8 cellular contexts compared by ENCODE assay signal in genomic region chr7:17640730-17641377, GRCh38.
A peak's percentile ranks its signal among the peaks of the same experiment; 100 is the strongest.
DNase-seq lines count a peak whose midpoint lies in the region; ATAC-seq and TF ChIP-seq lines count a peak whose summit lies in the region.

No MANE protein-coding gene starts in this region.

- no peaks in the 10 kb centered on the region for H3K27me3 ChIP-seq in DND-41 (ENCODE audit: insufficient read depth, low read length, poor library complexity)
- no peaks in the 10 kb centered on the region for H3K27me3 ChIP-seq in esophagus muscularis mucosa
- no peaks in the 10 kb centered on the region for H3K27me3 ChIP-seq in MG63

- TF ChIP-seq CTCF in DND-41 (IDR thresholded peaks at IDR 0.05; ENCODE audit: borderline replicate concordance, extremely low read depth, low read length, poor library complexity, severe bottlenecking) (peak; percentile 62), RWPE1 (conservative IDR thresholded peaks at IDR 0.05; ENCODE audit: low read depth) (peak; percentile 68), esophagus muscularis mucosa (IDR thresholded peaks at IDR 0.05) (peak; percentile 42 to 67 (median 51))

- no peak overlapping the region for H3K4me2 ChIP-seq in DND-41 (ENCODE audit: insufficient read depth, low read length)

- no peaks in the 10 kb centered on the region for H3K79me2 ChIP-seq in DND-41 (ENCODE audit: insufficient read depth, low read length)

- CTCF ChIA-PET in RWPE1 (lab: Yijun Ruan, JAX): interaction anchor here (0.6 to 0.7 kb wide), 4 partner anchors 286 to 748 kb away, joined by 3 to 4 read pairs (median 3); no protein-coding TSS in a partner anchor

- H3K4me3 ChIP-seq in DND-41 (ENCODE audit: low read depth in 1 of 2, low read length in 2 of 2) (no peak overlapping the region), esophagus muscularis mucosa (no peak overlapping the region), MG63 (no peak overlapping the region)

- TF ChIP-seq POLR2A in esophagus muscularis mucosa (IDR thresholded peaks at IDR 0.05; ENCODE audit: low read depth): no peak

- ATAC-seq in DND-41 (ENCODE audit: insufficient read depth, low read depth): no peak; the same call in 2 of the 3 replicates
- peak; percentile 79 for ATAC-seq in HG02973 (IDR thresholded peaks at IDR 0.05; ENCODE audit: unreplicated experiment)

- 60% methylated on average over 4 of the region's 4 CpGs for WGBS in esophagus muscularis mucosa

- peak; percentile 56 for DNase-seq in A172 (ENCODE audit: low spot score)
- peak; percentile 25 for DNase-seq in DND-41
- peak; percentile 46 for DNase-seq in RWPE1 (ENCODE audit: low spot score)
- DNase-seq in esophagus muscularis mucosa (ENCODE audit: extremely low spot score): no peak
- peak; percentile 56 for DNase-seq in pons (ENCODE audit: low spot score)
- DNase-seq in MG63: no peak
- DNase-seq in effector CD4-positive, alpha-beta T cell: no peak

- intact Hi-C loops in esophagus muscularis mucosa (cut with DNase I): loop anchor here (5.0 to 10.0 kb wide), 2 partner anchors 336 to 659 kb away; no protein-coding TSS in a partner anchor

- H3K4me1 ChIP-seq in DND-41 (ENCODE audit: insufficient read depth, low read length): no peaks in the 10 kb centered on the region
- H3K4me1 ChIP-seq in esophagus muscularis mucosa: peaks cover 0 to 6% (median 3%) of the 10 kb centered on the region in 4 donors

- no peaks in the 10 kb centered on the region for H3K36me3 ChIP-seq in DND-41 (ENCODE audit: insufficient read depth, low read length)
- H3K36me3 ChIP-seq in esophagus muscularis mucosa: no peaks in the 10 kb centered on the region
- no peaks in the 10 kb centered on the region for H3K36me3 ChIP-seq in MG63

- POLR2A ChIA-PET in RWPE1 (lab: Yijun Ruan, JAX; ENCODE audit: low non-redundant PET): no interaction called here

- H3K27ac ChIP-seq in DND-41 (ENCODE audit: low read length) (no peak overlapping the region), RWPE1 (no peak overlapping the region), esophagus muscularis mucosa (replicated peaks in 1 of 4) (no peak overlapping the region)

- H4K20me1 ChIP-seq in DND-41 (ENCODE audit: insufficient read depth, low read length): no peaks in the 10 kb centered on the region

- H2AFZ ChIP-seq in DND-41 (ENCODE audit: low read depth, low read length): no peak overlapping the region

- H3K9me3 ChIP-seq in DND-41 (ENCODE audit: insufficient read depth, low read length, severe bottlenecking) (peaks cover 3% of the 10 kb centered on the region), esophagus muscularis mucosa (no peaks in the 10 kb centered on the region), MG63 (peaks cover 6% of the 10 kb centered on the region; the same call in 1 of the 2 replicates)

- H3K9ac ChIP-seq in DND-41 (ENCODE audit: low read depth, low read length): no peak overlapping the region

- TF ChIP-seq EP300 in esophagus muscularis mucosa (IDR thresholded peaks at IDR 0.05): no peak

Comparison
In these comparisons a context has a peak if more than half of its experiments do, and no peak if none do; other contexts are left out.
1. DNase-seq: peak in A172 (single experiment), DND-41 (single experiment), RWPE1 (single experiment) and pons (single experiment); none in esophagus muscularis mucosa (single experiment), MG63 (single experiment) and effector CD4-positive, alpha-beta T cell (single experiment).
2. Peak in every context shown above with its lines, with median percentiles within 50 percentile points of each other: CTCF ChIP-seq.